Comparison of ENCODE assay signal across 1 cellular context in genomic region chr5:42994285-42995151, GRCh38.
TF ChIP-seq lines count a peak whose summit lies in the region.

No MANE protein-coding gene starts in this region.

TF ChIP-seq in K562, 482 proteins besides CTCF, POLR2A, EP300 and RAD21 (continued from another document and continues in another):
- TF ChIP-seq, protein P1, sequence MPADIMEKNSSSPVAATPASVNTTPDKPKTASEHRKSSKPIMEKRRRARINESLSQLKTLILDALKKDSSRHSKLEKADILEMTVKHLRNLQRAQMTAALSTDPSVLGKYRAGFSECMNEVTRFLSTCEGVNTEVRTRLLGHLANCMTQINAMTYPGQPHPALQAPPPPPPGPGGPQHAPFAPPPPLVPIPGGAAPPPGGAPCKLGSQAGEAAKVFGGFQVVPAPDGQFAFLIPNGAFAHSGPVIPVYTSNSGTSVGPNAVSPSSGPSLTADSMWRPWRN (IDR thresholded peaks at IDR 0.05; ENCODE audit: low read depth) = no peak
- TF ChIP-seq KLF10 (CRISPR knock-in tag; IDR thresholded peaks at IDR 0.05) (no peak), ZNF699 (CRISPR knock-in tag; IDR thresholded peaks at IDR 0.05; ENCODE audit: insufficient replicate concordance) (no peak), STAT5A (IDR thresholded peaks at IDR 0.05; ENCODE audit: borderline replicate concordance, low read length) (no peak), HOXB6 (CRISPR knock-in tag; IDR thresholded peaks at IDR 0.05; ENCODE audit: borderline replicate concordance) (no peak), ZNF197 (CRISPR knock-in tag; IDR thresholded peaks at IDR 0.05; ENCODE audit: low read depth) (no peak), SIN3A (IDR thresholded peaks at IDR 0.05; ENCODE audit: borderline replicate concordance in 2 of 2, control insufficient read depth in 1 of 2, low read depth in 2 of 2, low read length in 2 of 2) (peak in 1 of 2 experiments; percentile 56; a peak in 1 of 4 replicates), ETV5 (CRISPR knock-in tag; IDR thresholded peaks at IDR 0.05; ENCODE audit: low read depth) (peak; percentile 59), KDM5B (IDR thresholded peaks at IDR 0.05; ENCODE audit: insufficient replicate concordance, low read depth, low read length) (no peak), SRSF1 (IDR thresholded peaks at IDR 0.05; ENCODE audit: low read depth, low read length) (no peak), ZNF449 (CRISPR knock-in tag; IDR thresholded peaks at IDR 0.05) (0 out of 2 replicates have a peak, but pooled peaks have one; percentile 28), BRCA1 (IDR thresholded peaks at IDR 0.05) (no peak), BRCA1 (CRISPR knock-in tag; IDR thresholded peaks at IDR 0.05) (no peak), BCOR (IDR thresholded peaks at IDR 0.05) (no peak), CBX5 (IDR thresholded peaks at IDR 0.05; ENCODE audit: borderline replicate concordance, low read depth) (no peak; the same call in 1 of the 2 replicates), GTF2B (IDR thresholded peaks at IDR 0.05; ENCODE audit: extremely low read depth, insufficient read length) (no peak), HDAC8 (tag; IDR thresholded peaks at IDR 0.05) (no peak), RBM15 (IDR thresholded peaks at IDR 0.05; ENCODE audit: insufficient read depth, low read length) (no peak), ZNF586 (CRISPR knock-in tag; conservative IDR thresholded peaks at IDR 0.05) (no peak), ZNF444 (CRISPR knock-in tag; IDR thresholded peaks at IDR 0.05) (no peak), ZNF764 (CRISPR knock-in tag; IDR thresholded peaks at IDR 0.05; ENCODE audit: low read depth) (no peak), FOSL1 (tag; conservative IDR thresholded peaks at IDR 0.05) (no peak), PHB (CRISPR knock-in tag; IDR thresholded peaks at IDR 0.05) (no peak), ZNF408 (CRISPR knock-in tag; IDR thresholded peaks at IDR 0.05; ENCODE audit: low read depth) (no peak), XRCC4 (IDR thresholded peaks at IDR 0.05; ENCODE audit: extremely low read depth, insufficient read depth, insufficient read length) (no peak), SAFB2 (IDR thresholded peaks at IDR 0.05; ENCODE audit: borderline replicate concordance, low read depth, low read length, severe bottlenecking) (no peak), ZNF695 (CRISPR knock-in tag; IDR thresholded peaks at IDR 0.05) (no peak), TCF3 (CRISPR knock-in tag; IDR thresholded peaks at IDR 0.05) (no peak; the same call in 1 of the 2 replicates), ZNF12 (CRISPR knock-in tag; IDR thresholded peaks at IDR 0.05) (0 out of 2 replicates have a peak, but pooled peaks have one; percentile 7), ZNF212 (CRISPR knock-in tag; IDR thresholded peaks at IDR 0.05) (no peak), TAF9B (IDR thresholded peaks at IDR 0.05; ENCODE audit: partially characterized antibody) (peak; percentile 49)
- TF ChIP-seq, protein P2, sequence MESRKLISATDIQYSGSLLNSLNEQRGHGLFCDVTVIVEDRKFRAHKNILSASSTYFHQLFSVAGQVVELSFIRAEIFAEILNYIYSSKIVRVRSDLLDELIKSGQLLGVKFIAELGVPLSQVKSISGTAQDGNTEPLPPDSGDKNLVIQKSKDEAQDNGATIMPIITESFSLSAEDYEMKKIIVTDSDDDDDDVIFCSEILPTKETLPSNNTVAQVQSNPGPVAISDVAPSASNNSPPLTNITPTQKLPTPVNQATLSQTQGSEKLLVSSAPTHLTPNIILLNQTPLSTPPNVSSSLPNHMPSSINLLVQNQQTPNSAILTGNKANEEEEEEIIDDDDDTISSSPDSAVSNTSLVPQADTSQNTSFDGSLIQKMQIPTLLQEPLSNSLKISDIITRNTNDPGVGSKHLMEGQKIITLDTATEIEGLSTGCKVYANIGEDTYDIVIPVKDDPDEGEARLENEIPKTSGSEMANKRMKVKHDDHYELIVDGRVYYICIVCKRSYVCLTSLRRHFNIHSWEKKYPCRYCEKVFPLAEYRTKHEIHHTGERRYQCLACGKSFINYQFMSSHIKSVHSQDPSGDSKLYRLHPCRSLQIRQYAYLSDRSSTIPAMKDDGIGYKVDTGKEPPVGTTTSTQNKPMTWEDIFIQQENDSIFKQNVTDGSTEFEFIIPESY (CRISPR knock-in tag; IDR thresholded peaks at IDR 0.05) = peak; percentile 92
- TF ChIP-seq, protein P3, sequence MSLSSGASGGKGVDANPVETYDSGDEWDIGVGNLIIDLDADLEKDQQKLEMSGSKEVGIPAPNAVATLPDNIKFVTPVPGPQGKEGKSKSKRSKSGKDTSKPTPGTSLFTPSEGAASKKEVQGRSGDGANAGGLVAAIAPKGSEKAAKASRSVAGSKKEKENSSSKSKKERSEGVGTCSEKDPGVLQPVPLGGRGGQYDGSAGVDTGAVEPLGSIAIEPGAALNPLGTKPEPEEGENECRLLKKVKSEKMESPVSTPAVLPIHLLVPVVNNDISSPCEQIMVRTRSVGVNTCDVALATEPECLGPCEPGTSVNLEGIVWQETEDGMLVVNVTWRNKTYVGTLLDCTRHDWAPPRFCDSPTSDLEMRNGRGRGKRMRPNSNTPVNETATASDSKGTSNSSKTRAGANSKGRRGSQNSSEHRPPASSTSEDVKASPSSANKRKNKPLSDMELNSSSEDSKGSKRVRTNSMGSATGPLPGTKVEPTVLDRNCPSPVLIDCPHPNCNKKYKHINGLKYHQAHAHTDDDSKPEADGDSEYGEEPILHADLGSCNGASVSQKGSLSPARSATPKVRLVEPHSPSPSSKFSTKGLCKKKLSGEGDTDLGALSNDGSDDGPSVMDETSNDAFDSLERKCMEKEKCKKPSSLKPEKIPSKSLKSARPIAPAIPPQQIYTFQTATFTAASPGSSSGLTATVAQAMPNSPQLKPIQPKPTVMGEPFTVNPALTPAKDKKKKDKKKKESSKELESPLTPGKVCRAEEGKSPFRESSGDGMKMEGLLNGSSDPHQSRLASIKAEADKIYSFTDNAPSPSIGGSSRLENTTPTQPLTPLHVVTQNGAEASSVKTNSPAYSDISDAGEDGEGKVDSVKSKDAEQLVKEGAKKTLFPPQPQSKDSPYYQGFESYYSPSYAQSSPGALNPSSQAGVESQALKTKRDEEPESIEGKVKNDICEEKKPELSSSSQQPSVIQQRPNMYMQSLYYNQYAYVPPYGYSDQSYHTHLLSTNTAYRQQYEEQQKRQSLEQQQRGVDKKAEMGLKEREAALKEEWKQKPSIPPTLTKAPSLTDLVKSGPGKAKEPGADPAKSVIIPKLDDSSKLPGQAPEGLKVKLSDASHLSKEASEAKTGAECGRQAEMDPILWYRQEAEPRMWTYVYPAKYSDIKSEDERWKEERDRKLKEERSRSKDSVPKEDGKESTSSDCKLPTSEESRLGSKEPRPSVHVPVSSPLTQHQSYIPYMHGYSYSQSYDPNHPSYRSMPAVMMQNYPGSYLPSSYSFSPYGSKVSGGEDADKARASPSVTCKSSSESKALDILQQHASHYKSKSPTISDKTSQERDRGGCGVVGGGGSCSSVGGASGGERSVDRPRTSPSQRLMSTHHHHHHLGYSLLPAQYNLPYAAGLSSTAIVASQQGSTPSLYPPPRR (CRISPR knock-in tag; IDR thresholded peaks at IDR 0.05; ENCODE audit: borderline replicate concordance) = 0 out of 2 replicates have a peak, but pooled peaks have one; percentile 46
- TF ChIP-seq, protein P4, sequence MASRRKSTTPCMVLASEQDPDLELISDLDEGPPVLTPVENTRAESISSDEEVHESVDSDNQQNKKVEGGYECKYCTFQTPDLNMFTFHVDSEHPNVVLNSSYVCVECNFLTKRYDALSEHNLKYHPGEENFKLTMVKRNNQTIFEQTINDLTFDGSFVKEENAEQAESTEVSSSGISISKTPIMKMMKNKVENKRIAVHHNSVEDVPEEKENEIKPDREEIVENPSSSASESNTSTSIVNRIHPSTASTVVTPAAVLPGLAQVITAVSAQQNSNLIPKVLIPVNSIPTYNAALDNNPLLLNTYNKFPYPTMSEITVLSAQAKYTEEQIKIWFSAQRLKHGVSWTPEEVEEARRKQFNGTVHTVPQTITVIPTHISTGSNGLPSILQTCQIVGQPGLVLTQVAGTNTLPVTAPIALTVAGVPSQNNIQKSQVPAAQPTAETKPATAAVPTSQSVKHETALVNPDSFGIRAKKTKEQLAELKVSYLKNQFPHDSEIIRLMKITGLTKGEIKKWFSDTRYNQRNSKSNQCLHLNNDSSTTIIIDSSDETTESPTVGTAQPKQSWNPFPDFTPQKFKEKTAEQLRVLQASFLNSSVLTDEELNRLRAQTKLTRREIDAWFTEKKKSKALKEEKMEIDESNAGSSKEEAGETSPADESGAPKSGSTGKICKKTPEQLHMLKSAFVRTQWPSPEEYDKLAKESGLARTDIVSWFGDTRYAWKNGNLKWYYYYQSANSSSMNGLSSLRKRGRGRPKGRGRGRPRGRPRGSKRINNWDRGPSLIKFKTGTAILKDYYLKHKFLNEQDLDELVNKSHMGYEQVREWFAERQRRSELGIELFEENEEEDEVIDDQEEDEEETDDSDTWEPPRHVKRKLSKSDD (conservative IDR thresholded peaks at IDR 0.05; ENCODE audit: low read length) = no peak; the same call in 1 of the 2 replicates
- TF ChIP-seq, protein P5, sequence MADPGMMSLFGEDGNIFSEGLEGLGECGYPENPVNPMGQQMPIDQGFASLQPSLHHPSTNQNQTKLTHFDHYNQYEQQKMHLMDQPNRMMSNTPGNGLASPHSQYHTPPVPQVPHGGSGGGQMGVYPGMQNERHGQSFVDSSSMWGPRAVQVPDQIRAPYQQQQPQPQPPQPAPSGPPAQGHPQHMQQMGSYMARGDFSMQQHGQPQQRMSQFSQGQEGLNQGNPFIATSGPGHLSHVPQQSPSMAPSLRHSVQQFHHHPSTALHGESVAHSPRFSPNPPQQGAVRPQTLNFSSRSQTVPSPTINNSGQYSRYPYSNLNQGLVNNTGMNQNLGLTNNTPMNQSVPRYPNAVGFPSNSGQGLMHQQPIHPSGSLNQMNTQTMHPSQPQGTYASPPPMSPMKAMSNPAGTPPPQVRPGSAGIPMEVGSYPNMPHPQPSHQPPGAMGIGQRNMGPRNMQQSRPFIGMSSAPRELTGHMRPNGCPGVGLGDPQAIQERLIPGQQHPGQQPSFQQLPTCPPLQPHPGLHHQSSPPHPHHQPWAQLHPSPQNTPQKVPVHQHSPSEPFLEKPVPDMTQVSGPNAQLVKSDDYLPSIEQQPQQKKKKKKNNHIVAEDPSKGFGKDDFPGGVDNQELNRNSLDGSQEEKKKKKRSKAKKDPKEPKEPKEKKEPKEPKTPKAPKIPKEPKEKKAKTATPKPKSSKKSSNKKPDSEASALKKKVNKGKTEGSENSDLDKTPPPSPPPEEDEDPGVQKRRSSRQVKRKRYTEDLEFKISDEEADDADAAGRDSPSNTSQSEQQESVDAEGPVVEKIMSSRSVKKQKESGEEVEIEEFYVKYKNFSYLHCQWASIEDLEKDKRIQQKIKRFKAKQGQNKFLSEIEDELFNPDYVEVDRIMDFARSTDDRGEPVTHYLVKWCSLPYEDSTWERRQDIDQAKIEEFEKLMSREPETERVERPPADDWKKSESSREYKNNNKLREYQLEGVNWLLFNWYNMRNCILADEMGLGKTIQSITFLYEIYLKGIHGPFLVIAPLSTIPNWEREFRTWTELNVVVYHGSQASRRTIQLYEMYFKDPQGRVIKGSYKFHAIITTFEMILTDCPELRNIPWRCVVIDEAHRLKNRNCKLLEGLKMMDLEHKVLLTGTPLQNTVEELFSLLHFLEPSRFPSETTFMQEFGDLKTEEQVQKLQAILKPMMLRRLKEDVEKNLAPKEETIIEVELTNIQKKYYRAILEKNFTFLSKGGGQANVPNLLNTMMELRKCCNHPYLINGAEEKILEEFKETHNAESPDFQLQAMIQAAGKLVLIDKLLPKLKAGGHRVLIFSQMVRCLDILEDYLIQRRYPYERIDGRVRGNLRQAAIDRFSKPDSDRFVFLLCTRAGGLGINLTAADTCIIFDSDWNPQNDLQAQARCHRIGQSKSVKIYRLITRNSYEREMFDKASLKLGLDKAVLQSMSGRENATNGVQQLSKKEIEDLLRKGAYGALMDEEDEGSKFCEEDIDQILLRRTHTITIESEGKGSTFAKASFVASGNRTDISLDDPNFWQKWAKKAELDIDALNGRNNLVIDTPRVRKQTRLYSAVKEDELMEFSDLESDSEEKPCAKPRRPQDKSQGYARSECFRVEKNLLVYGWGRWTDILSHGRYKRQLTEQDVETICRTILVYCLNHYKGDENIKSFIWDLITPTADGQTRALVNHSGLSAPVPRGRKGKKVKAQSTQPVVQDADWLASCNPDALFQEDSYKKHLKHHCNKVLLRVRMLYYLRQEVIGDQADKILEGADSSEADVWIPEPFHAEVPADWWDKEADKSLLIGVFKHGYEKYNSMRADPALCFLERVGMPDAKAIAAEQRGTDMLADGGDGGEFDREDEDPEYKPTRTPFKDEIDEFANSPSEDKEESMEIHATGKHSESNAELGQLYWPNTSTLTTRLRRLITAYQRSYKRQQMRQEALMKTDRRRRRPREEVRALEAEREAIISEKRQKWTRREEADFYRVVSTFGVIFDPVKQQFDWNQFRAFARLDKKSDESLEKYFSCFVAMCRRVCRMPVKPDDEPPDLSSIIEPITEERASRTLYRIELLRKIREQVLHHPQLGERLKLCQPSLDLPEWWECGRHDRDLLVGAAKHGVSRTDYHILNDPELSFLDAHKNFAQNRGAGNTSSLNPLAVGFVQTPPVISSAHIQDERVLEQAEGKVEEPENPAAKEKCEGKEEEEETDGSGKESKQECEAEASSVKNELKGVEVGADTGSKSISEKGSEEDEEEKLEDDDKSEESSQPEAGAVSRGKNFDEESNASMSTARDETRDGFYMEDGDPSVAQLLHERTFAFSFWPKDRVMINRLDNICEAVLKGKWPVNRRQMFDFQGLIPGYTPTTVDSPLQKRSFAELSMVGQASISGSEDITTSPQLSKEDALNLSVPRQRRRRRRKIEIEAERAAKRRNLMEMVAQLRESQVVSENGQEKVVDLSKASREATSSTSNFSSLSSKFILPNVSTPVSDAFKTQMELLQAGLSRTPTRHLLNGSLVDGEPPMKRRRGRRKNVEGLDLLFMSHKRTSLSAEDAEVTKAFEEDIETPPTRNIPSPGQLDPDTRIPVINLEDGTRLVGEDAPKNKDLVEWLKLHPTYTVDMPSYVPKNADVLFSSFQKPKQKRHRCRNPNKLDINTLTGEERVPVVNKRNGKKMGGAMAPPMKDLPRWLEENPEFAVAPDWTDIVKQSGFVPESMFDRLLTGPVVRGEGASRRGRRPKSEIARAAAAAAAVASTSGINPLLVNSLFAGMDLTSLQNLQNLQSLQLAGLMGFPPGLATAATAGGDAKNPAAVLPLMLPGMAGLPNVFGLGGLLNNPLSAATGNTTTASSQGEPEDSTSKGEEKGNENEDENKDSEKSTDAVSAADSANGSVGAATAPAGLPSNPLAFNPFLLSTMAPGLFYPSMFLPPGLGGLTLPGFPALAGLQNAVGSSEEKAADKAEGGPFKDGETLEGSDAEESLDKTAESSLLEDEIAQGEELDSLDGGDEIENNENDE (IDR thresholded peaks at IDR 0.05; ENCODE audit: low read depth, low read length) = no peak
